Comparison of ENCODE assay signal across 1 cellular context in the genomic region with DNA sequence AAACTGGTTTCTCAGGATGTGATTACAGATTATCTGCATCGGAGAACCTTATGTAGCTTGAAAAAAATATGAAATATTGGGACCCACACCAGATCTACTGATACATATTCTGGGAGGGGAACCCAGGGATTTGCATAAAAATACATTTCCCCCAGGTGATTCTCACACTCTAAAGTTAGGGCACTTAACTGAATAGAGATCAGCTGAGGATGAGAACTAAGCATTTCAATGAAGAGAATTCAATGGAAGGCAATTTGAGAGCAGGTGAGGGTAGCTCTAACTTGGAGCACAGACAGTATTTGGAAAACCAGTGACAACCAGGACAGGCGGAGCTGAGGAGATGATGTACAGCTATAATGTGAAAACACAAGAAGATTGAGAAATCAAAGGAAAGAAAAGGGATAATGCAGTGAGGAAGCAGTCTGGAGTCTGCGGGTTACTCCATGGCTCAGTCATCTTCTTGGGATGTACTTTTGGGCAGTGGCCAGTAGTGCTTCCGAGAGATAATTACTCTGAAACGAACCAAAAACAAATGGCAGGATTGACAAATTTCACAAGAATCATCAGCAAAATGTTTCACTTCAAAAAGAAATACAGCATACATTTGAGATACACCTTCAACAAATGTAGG.
TF ChIP-seq lines count a peak whose summit lies in the region.

No MANE protein-coding gene starts in this region.

TF ChIP-seq in H1, 55 proteins besides CTCF, POLR2A, EP300 and RAD21:
- TF ChIP-seq TCF12 (IDR thresholded peaks at IDR 0.05; ENCODE audit: low read depth, low read length), result peak; percentile 84; the same call in 1 of the 2 replicates
- TF ChIP-seq FOSL1 (IDR thresholded peaks at IDR 0.05; ENCODE audit: insufficient read depth, low read depth, low read length), result no peak
TF ChIP-seq in H1: peak in this region for 1.
